ENCODE assay signal across 9 cellular contexts in the genomic region with DNA sequence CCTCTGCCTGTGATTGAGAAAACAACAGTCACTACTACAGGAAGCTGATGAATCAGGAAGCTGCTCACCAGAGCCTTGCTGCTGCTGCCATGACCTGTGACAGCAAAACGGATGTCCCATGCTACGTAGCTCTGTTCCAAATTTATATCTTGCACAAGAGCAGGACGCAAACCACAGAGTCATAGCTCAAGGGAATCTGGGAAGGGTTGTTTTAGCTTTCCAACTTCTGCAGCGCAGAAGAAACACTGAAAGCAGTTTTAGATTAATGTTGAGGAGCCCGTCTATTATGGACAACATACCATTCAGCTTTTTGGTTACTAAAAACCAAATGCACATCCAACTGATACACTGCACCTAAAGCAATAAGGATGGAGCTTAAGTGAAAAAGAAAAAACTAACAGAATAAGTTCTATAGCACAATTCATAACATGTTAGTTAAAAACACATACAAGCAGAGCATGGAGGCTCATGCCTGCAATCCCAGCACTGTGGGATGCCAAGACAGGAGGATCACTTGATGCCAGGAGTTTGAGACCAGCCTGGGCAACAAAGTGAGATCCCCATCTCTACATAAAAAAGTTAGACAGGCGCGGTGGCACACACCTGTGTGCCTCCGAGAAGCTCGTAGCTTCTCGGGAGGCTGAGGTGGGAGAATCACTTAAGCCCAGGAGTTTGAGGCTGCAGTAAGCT. TPM values are rescaled to one million over a fixed set of nuclear protein-coding genes. Genes with fewer than 3 reads are reported as not detected.
A peak's percentile ranks its signal among the peaks of the same experiment; 100 is the strongest.
DNase-seq lines count a peak whose midpoint lies in the region; ATAC-seq, FAIRE-seq and TF ChIP-seq lines count a peak whose summit lies in the region.
"Had no signal": no experiment of that assay in that cellular context is flagged by ENCODE, and none has a peak within 500 bp of the region (broad histone marks: within the 10 kb centered on the region; RNA-seq: fewer than 3 reads in every experiment).

No MANE protein-coding gene starts in this region.

- H3K27ac ChIP-seq in right lobe of liver: peak overlapping the region; percentile 17 to 64 (median 21)
- H3K27ac ChIP-seq: C4-2B had no signal

- H3K4me1 ChIP-seq in right lobe of liver: peaks cover 0 to 3% (median 0%) of the 10 kb centered on the region in 4 donors

- ATAC-seq in right lobe of liver: peak; percentile 76 to 88 (median 84)
- peak; percentile 95 for ATAC-seq in stimulated activated effector memory CD8-positive, alpha-beta T cell treated with anti-CD3 and anti-CD28 coated beads, Interleukin-12 subunit alpha, Interleukin-12 subunit beta, amount 100 ng/mL, for 72 hours
- ATAC-seq in HG03159 (IDR thresholded peaks at IDR 0.05; ENCODE audit: unreplicated experiment): no peak
- no peak for ATAC-seq in GM19395 (IDR thresholded peaks at IDR 0.05; ENCODE audit: unreplicated experiment)

- H3K36me3 ChIP-seq in bronchial epithelial cell (ENCODE audit: control insufficient read depth, insufficient read depth, low read length): no peaks in the 10 kb centered on the region
- H3K36me3 ChIP-seq in right lobe of liver: no peaks in the 10 kb centered on the region

- H3K27me3 ChIP-seq in bronchial epithelial cell (ENCODE audit: control insufficient read depth, insufficient read depth, low read length) (peaks cover 1% of the 10 kb centered on the region), right lobe of liver (no peaks in the 10 kb centered on the region)

- H3K4me1 Mint-ChIP-seq in stimulated activated effector memory CD8-positive, alpha-beta T cell treated with anti-CD3 and anti-CD28 coated beads, Interleukin-12 subunit alpha, Interleukin-12 subunit beta, amount 100 ng/mL, for 72 hours: peaks cover 8% of the 10 kb centered on the region

- no peak for FAIRE-seq in bronchial epithelial cell (lab: Jason Lieb, UNC)

- no peak overlapping the region for H3K4me3 ChIP-seq in bronchial epithelial cell (ENCODE audit: low read depth, low read length)
- no peak overlapping the region for H3K4me3 ChIP-seq in right lobe of liver

- no peaks in the 10 kb centered on the region for H3K9me3 Mint-ChIP-seq in stimulated activated effector memory CD8-positive, alpha-beta T cell treated with anti-CD3 and anti-CD28 coated beads, Interleukin-12 subunit alpha, Interleukin-12 subunit beta, amount 100 ng/mL, for 72 hours

- H3K27ac Mint-ChIP-seq in stimulated activated effector memory CD8-positive, alpha-beta T cell treated with anti-CD3 and anti-CD28 coated beads, Interleukin-12 subunit alpha, Interleukin-12 subunit beta, amount 100 ng/mL, for 72 hours: peak overlapping the region; percentile 70

- peak; percentile 22 for DNase-seq in NK-92 treated with Interleukin-12 subunit alpha and Interleukin-12 subunit beta, amount 100 ng/mL, for 24 hours (lab: John Stamatoyannopoulos, UW)
- DNase-seq in NK-92 (lab: John Stamatoyannopoulos, UW; ENCODE audit: unreplicated experiment) (no peak), T follicular helper cell (ENCODE audit: low read depth) (peak; percentile 21), bronchial epithelial cell (ENCODE audit: low read depth) (peak; percentile 83), right lobe of liver (peak; percentile 67 to 72 (median 68))
- no peak for DNase-seq in stimulated activated effector memory CD8-positive, alpha-beta T cell treated with anti-CD3 and anti-CD28 coated beads, Interleukin-12 subunit alpha, Interleukin-12 subunit beta, amount 100 ng/mL, for 72 hours (ENCODE audit: low spot score in 2 of 2)

- peak overlapping the region; percentile 30 for H3K4me3 Mint-ChIP-seq in stimulated activated effector memory CD8-positive, alpha-beta T cell treated with anti-CD3 and anti-CD28 coated beads, Interleukin-12 subunit alpha, Interleukin-12 subunit beta, amount 100 ng/mL, for 72 hours

- intact Hi-C loops in right lobe of liver (cut with DNase I): no loop called here

- no peak for TF ChIP-seq POLR2A in right lobe of liver (IDR thresholded peaks at IDR 0.05)

- TF ChIP-seq CTCF in bronchial epithelial cell (IDR thresholded peaks at IDR 0.05; ENCODE audit: insufficient read depth, low read length, severe bottlenecking) (no peak), right lobe of liver (IDR thresholded peaks at IDR 0.05) (no peak)

- H3K9me3 ChIP-seq in right lobe of liver: no peaks in the 10 kb centered on the region

- H3K36me3 Mint-ChIP-seq in stimulated activated effector memory CD8-positive, alpha-beta T cell treated with anti-CD3 and anti-CD28 coated beads, Interleukin-12 subunit alpha, Interleukin-12 subunit beta, amount 100 ng/mL, for 72 hours: no peaks in the 10 kb centered on the region

- 52% methylated on average over 10 of the region's 10 CpGs for WGBS in right lobe of liver (ENCODE audit: insufficient coverage, low coverage, low lambda C conversion rate, missing lambda C conversion rate)

RNA-seq across cellular contexts. Expression of a gene that starts 1.7 kb away (rescaled TPM):
- total RNA-seq in bronchial epithelial cell (not detected in 2 replicates), right lobe of liver (10 to 100 TPM in 1 of 6 experiments, 1 to 10 TPM in 2, not detected in 3; 1.1 to 10.5 (median 2.1) TPM)

RNA-seq across cellular contexts. Expression of a gene that starts 21.1 kb away (rescaled TPM):
- under 0.01 TPM in 1 of 2 replicates, not detected in the other for total RNA-seq in bronchial epithelial cell
- 10 to 100 TPM in 1 of 6 experiments, 1 to 10 TPM in 5; 2.9 to 10.7 (median 6.2) TPM for total RNA-seq in right lobe of liver

RNA-seq across cellular contexts. Expression of a gene that starts 37.6 kb away (rescaled TPM):
- total RNA-seq in bronchial epithelial cell (not detected in 2 replicates), right lobe of liver (1 to 10 TPM in 2 of 6 experiments, under 1 TPM in 4; 0.14 to 1.8 (median 0.55) TPM)

Comparison
In these comparisons a context has a peak if more than half of its experiments do, and no peak if none do; other contexts are left out.
1. DNase-seq: peak in NK-92 treated with Interleukin-12 subunit alpha and Interleukin-12 subunit beta, amount 100 ng/mL, for 24 hours (single experiment), T follicular helper cell (single experiment), bronchial epithelial cell (single experiment) and right lobe of liver (3 of 3); none in NK-92 (single experiment) and stimulated activated effector memory CD8-positive, alpha-beta T cell treated with anti-CD3 and anti-CD28 coated beads, Interleukin-12 subunit alpha, Interleukin-12 subunit beta, amount 100 ng/mL, for 72 hours (0 of 2).
2. ATAC-seq: peak in right lobe of liver (4 of 4) and stimulated activated effector memory CD8-positive, alpha-beta T cell treated with anti-CD3 and anti-CD28 coated beads, Interleukin-12 subunit alpha, Interleukin-12 subunit beta, amount 100 ng/mL, for 72 hours (single experiment); none in HG03159 (single experiment) and GM19395 (single experiment).